ENCODE assay signal across 32 cellular contexts in the genomic region with DNA sequence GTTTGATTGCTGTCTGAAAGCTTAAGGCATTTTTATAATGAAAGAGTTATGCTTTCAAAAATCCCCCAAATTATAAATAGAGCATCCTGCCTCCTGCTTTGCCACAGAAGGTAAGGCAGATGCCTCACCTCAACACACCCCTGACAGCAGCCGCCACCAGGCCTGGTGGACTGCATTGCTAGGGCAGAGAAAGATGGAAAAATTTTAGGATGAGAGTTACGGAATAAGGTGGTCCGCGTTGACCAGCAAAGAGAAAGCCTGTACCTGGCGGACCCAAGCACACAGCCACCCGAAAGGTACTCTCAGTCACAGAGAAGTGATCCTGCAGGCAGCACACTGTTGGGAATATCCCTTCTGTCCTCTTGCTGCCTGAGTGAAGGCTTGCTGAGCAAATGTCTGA.
"Had no signal": no experiment of that assay in that cellular context is flagged by ENCODE, and none has a peak within 500 bp of the region (broad histone marks: within the 10 kb centered on the region; RNA-seq: fewer than 3 reads in every experiment).

No MANE protein-coding gene starts in this region.

- H3K27me3 ChIP-seq: left lung, neural progenitor cell, neutrophil, ovary, testis, thyroid gland, transverse colon, upper lobe of left lung had no signal

- H3K4me1 ChIP-seq: left lung, lower lobe of right lung, neural progenitor cell, prostate gland, stomach, testis, thyroid gland, transverse colon, upper lobe of left lung had no signal

- ATAC-seq: left colon; left lung; lower lobe of right lung; natural killer cell; right cardiac atrium; sciatic nerve; stimulated activated naive B cell treated with anti-CD40 and anti-IgM and Interleukin-4, amounts not matched to agents 10 μg/mL and 1 μg/mL and 100 μg/mL, for 72 hours; stimulated activated naive CD8-positive, alpha-beta T cell treated with anti-CD3 and anti-CD28 coated beads, Interleukin-15, Interleukin-2, amounts not matched to agents 100 U/mL and 50 U/mL, for 24 hours had no signal

- H3K4me2 ChIP-seq: neural progenitor cell had no signal

- H3K9me3 ChIP-seq: left lung, lower lobe of right lung, neutrophil, ovary, prostate gland, stomach, testis, thyroid gland, transverse colon, upper lobe of left lung had no signal

- H3K9ac ChIP-seq: neural progenitor cell had no signal

- H2AFZ ChIP-seq: neural progenitor cell had no signal

- H3K4me3 Mint-ChIP-seq: mesothelial cell of epicardium; naive B cell; natural killer cell; nephron progenitor cell; neural progenitor cell; stimulated activated naive B cell treated with anti-CD40 and anti-IgM and Interleukin-4, amounts not matched to agents 10 μg/mL and 1 μg/mL and 100 μg/mL, for 72 hours had no signal

- H3K4me3 ChIP-seq: left lung, lower lobe of right lung, neural progenitor cell, ovary, prostate gland, skin epidermis, stomach, testis, thyroid gland, transverse colon, upper lobe of left lung had no signal

- H3K27ac ChIP-seq: left lung, lower lobe of right lung, neural progenitor cell, neutrophil, ovary, prostate gland, skin epidermis, stomach, testis, thyroid gland, transverse colon, upper lobe of left lung had no signal

- H3K27ac Mint-ChIP-seq: mesothelial cell of epicardium; naive B cell; natural killer cell; neural progenitor cell; stimulated activated naive B cell treated with anti-CD40 and anti-IgM and Interleukin-4, amounts not matched to agents 10 μg/mL and 1 μg/mL and 100 μg/mL, for 72 hours had no signal

- H3K36me3 Mint-ChIP-seq: mesothelial cell of epicardium; naive B cell; natural killer cell; neural progenitor cell; stimulated activated naive B cell treated with anti-CD40 and anti-IgM and Interleukin-4, amounts not matched to agents 10 μg/mL and 1 μg/mL and 100 μg/mL, for 72 hours had no signal

- H3K36me3 ChIP-seq: left lung, lower lobe of right lung, neural progenitor cell, neutrophil, ovary, prostate gland, stomach, thyroid gland, transverse colon, upper lobe of left lung had no signal

- H3K4me1 Mint-ChIP-seq: mesothelial cell of epicardium, natural killer cell, neural progenitor cell had no signal

- H3K27me3 Mint-ChIP-seq: naive B cell had no signal

- FAIRE-seq: kidney, urothelium cell line had no signal

- H3K9me3 Mint-ChIP-seq: mesothelial cell of epicardium; natural killer cell; nephron progenitor cell; neural progenitor cell; stimulated activated naive B cell treated with anti-CD40 and anti-IgM and Interleukin-4, amounts not matched to agents 10 μg/mL and 1 μg/mL and 100 μg/mL, for 72 hours had no signal

- DNase-seq: hippocampal formation; kidney; left colon; left lung; lower lobe of right lung; mammary epithelial cell; mesenchymal stem cell; naive B cell; natural killer cell; nephron progenitor cell; occipital lobe; ovary; retina; right cardiac atrium; stimulated activated CD4-positive, alpha-beta T cell treated with anti-CD3 and anti-CD28 coated beads, Interleukin-12 subunit alpha, Interleukin-12 subunit beta, amount 100 ng/mL, for 4 hours; stimulated activated CD4-positive, alpha-beta T cell treated with anti-CD3 and anti-CD28 coated beads, Interleukin-15, amount 100 ng/mL, for 24 hours; stimulated activated CD4-positive, alpha-beta T cell treated with anti-CD3 and anti-CD28 coated beads, Interleukin-2, amount 100 ng/mL, for 24 hours; stimulated activated CD4-positive, alpha-beta T cell treated with anti-CD3 and anti-CD28 coated beads, Interleukin-4, amount 100 ng/mL, for 1 hour; stimulated activated naive B cell treated with anti-CD40 and anti-IgM and Interleukin-4, amounts not matched to agents 10 μg/mL and 1 μg/mL and 100 μg/mL, for 72 hours; stimulated activated naive CD8-positive, alpha-beta T cell treated with anti-CD3 and anti-CD28 coated beads, Interleukin-15, Interleukin-2, amounts not matched to agents 100 U/mL and 50 U/mL, for 24 hours; stomach; testis; thyroid gland; transverse colon had no signal
